In the genomic region with DNA sequence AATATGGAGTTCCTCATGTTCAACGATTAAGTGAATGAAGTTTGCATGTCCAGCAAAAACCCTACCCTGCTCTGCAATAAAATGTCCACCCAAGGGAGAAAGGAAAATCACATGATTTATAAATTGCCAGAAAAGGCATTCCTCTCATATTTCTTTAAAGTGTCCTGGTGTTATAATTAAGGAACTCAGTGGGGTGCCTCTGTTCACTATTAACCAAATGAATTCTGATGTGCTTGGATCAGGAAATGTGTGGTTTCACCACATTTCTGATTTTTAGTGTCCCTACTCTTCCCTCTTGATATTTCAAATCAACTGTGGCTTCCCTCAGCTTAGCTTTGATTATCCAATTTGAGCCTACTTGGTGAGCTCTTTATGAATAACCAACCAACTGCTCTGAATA, we compare ENCODE assay signal across 18 cellular contexts.
"Had no signal": no experiment of that assay in that cellular context is flagged by ENCODE, and none has a peak within 500 bp of the region (broad histone marks: within the 10 kb centered on the region; RNA-seq: fewer than 3 reads in every experiment).

No MANE protein-coding gene starts in this region.

- ATAC-seq: activated CD8-positive, alpha-beta T cell treated with anti-CD3 and anti-CD28 coated beads, Interleukin-2, amount 10 ng/mL, durations not matched to agents 7 days and 5 days; effector memory CD8-positive, alpha-beta T cell; heart left ventricle; left colon; lower lobe of right lung; sciatic nerve; stimulated activated naive CD8-positive, alpha-beta T cell treated with anti-CD3 and anti-CD28 coated beads, Interleukin-15, amount 100 ng/mL, for 72 hours; upper lobe of right lung had no signal

- DNase-seq: activated CD4-positive, alpha-beta T cell treated with anti-CD3 and anti-CD28 coated beads, Interleukin-2, amount 10 ng/mL, durations not matched to agents 24 days and 14 days; activated CD4-positive, CD25-positive, alpha-beta regulatory T cell; activated CD8-positive, alpha-beta T cell treated with anti-CD3 and anti-CD28 coated beads, Interleukin-2, amount 10 ng/mL, durations not matched to agents 7 days and 5 days; activated naive CD8-positive, alpha-beta T cell treated with anti-CD3 and anti-CD28 coated beads for 36 hours; amygdala; dermis blood vessel endothelial cell; effector memory CD8-positive, alpha-beta T cell; heart left ventricle; left colon; lower lobe of right lung; spleen; stimulated activated naive CD8-positive, alpha-beta T cell treated with anti-CD3 and anti-CD28 coated beads, Interleukin-15, amount 100 ng/mL, for 72 hours; testis; upper lobe of right lung had no signal

- H3K36me3 ChIP-seq: breast epithelium, heart left ventricle, lower lobe of right lung, prostate gland, spleen, upper lobe of right lung had no signal

- H3K27me3 ChIP-seq: breast epithelium, heart left ventricle, spleen, testis, upper lobe of right lung had no signal

- FAIRE-seq: frontal cortex had no signal

- H3K4me3 ChIP-seq: breast epithelium, heart left ventricle, lower lobe of right lung, prostate gland, spleen, testis, upper lobe of right lung had no signal

- H3K4me1 ChIP-seq: breast epithelium, lower lobe of right lung, prostate gland, spleen, testis, upper lobe of right lung had no signal

- H3K9me3 ChIP-seq: breast epithelium, heart left ventricle, lower lobe of right lung, prostate gland, testis, upper lobe of right lung had no signal

- H3K27ac ChIP-seq: breast epithelium, heart left ventricle, lower lobe of right lung, prostate gland, spleen, testis, upper lobe of right lung had no signal
